In genomic region chr2:240559271-240559670, GRCh38 we compare ENCODE assay signal across 8 cellular contexts.
DNase-seq lines count a peak whose midpoint lies in the region; ATAC-seq lines count a peak whose summit lies in the region.

No MANE protein-coding gene starts in this region.

- peak; percentile 9 for DNase-seq in stimulated activated CD4-positive, alpha-beta T cell treated with anti-CD3 and anti-CD28 coated beads, Interleukin-4, amount 100 ng/mL, for 24 hours
- DNase-seq in stimulated activated CD4-positive, alpha-beta T cell treated with anti-CD3 and anti-CD28 coated beads, Interleukin-12 subunit alpha, Interleukin-12 subunit beta, amount 100 ng/mL, for 4 hours = no peak
- peak; percentile 12 for DNase-seq in activated CD8-positive, alpha-beta memory T cell treated with anti-CD3 and anti-CD28 coated beads, Interleukin-2, amount 50 U/mL, for 4 hours
- DNase-seq in islet precursor cell = peak; percentile 35
- DNase-seq in midbrain (lab: John Stamatoyannopoulos, UW) = no peak
- DNase-seq in T-helper 9 cell = no peak

- ATAC-seq in HG03378 (IDR thresholded peaks at IDR 0.05; ENCODE audit: unreplicated experiment) (no peak), GM21360 (IDR thresholded peaks at IDR 0.05; ENCODE audit: unreplicated experiment) (no peak)

Comparison
In these comparisons a context has a peak if more than half of its experiments do, and no peak if none do; other contexts are left out.
1. DNase-seq: peak in stimulated activated CD4-positive, alpha-beta T cell treated with anti-CD3 and anti-CD28 coated beads, Interleukin-4, amount 100 ng/mL, for 24 hours (single experiment), activated CD8-positive, alpha-beta memory T cell treated with anti-CD3 and anti-CD28 coated beads, Interleukin-2, amount 50 U/mL, for 4 hours (single experiment) and islet precursor cell (single experiment); none in stimulated activated CD4-positive, alpha-beta T cell treated with anti-CD3 and anti-CD28 coated beads, Interleukin-12 subunit alpha, Interleukin-12 subunit beta, amount 100 ng/mL, for 4 hours (single experiment), midbrain (single experiment) and T-helper 9 cell (single experiment).